Comparison of ENCODE assay signal across 14 cellular contexts in the genomic region with DNA sequence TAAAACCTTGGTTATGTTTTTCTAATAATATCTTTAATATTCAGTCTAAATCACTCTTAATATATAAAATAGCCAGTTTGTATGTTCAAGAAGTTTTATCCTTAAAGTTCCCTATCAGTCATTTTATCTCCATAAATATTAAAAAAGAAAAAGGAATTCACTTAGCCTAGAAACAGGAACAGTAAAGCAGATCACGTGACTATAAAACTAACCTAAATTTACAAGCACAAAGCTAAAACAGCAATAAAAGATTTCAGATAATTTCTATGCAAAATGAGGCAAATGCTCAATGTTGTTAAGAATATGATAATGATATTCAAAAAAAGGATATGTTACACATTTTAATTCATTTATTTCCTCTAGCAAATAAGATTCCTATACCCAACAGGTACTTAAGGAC. TPM values are rescaled to one million over a fixed set of nuclear protein-coding genes. Genes with fewer than 3 reads are reported as not detected.
"Had no signal": no experiment of that assay in that cellular context is flagged by ENCODE, and none has a peak within 500 bp of the region (broad histone marks: within the 10 kb centered on the region; RNA-seq: fewer than 3 reads in every experiment).

No MANE protein-coding gene starts in this region.

- H3K4me1 Mint-ChIP-seq: activated B cell treated with CpG ODN at 0.5 μM for 24 hours had no signal

- H3K4me3 Mint-ChIP-seq: activated B cell treated with CpG ODN at 0.5 μM for 24 hours; activated CD4-positive, alpha-beta T cell treated with anti-CD3 and anti-CD28 coated beads, Interleukin-2, amount 10 ng/mL, durations not matched to agents 7 days and 5 days; activated naive CD8-positive, alpha-beta T cell; dendritic cell treated with granulocyte-macrophage colony-stimulating factor and Interleukin-4, amounts not matched to agents 40 ng/mL and 50 ng/mL, for 4 days had no signal

- H3K27me3 Mint-ChIP-seq: activated B cell treated with CpG ODN at 0.5 μM for 24 hours; activated CD4-positive, alpha-beta T cell treated with anti-CD3 and anti-CD28 coated beads, Interleukin-2, amount 10 ng/mL, durations not matched to agents 7 days and 5 days; activated naive CD8-positive, alpha-beta T cell had no signal

- H3K27ac Mint-ChIP-seq: activated B cell treated with CpG ODN at 0.5 μM for 24 hours; activated CD4-positive, alpha-beta T cell treated with anti-CD3 and anti-CD28 coated beads, Interleukin-2, amount 10 ng/mL, durations not matched to agents 7 days and 5 days; activated naive CD8-positive, alpha-beta T cell; dendritic cell treated with granulocyte-macrophage colony-stimulating factor and Interleukin-4, amounts not matched to agents 40 ng/mL and 50 ng/mL, for 4 days had no signal

- H3K27me3 ChIP-seq: gastrocnemius medialis, heart left ventricle, spleen had no signal

- H3K9me3 ChIP-seq: gastrocnemius medialis, heart left ventricle, spleen had no signal

- ATAC-seq: gastrocnemius medialis, heart left ventricle, sciatic nerve had no signal

- H3K36me3 Mint-ChIP-seq: activated naive CD8-positive, alpha-beta T cell had no signal

- DNase-seq: activated B cell treated with CpG ODN at 0.5 μM for 24 hours; activated CD4-positive, alpha-beta T cell treated with anti-CD3 and anti-CD28 coated beads, Interleukin-2, amount 10 ng/mL, durations not matched to agents 7 days and 5 days; anterior cingulate cortex; cerebellar nuclear complex; effector memory CD4-positive, alpha-beta T cell; gastrocnemius medialis; heart left ventricle; SIG-M5; spleen had no signal

- H3K9me3 Mint-ChIP-seq: activated B cell treated with CpG ODN at 0.5 μM for 24 hours; activated CD4-positive, alpha-beta T cell treated with anti-CD3 and anti-CD28 coated beads, Interleukin-2, amount 10 ng/mL, durations not matched to agents 7 days and 5 days; dendritic cell treated with granulocyte-macrophage colony-stimulating factor and Interleukin-4, amounts not matched to agents 40 ng/mL and 50 ng/mL, for 4 days had no signal

- H3K27ac ChIP-seq: epithelial cell of prostate, gastrocnemius medialis had no signal

- H3K36me3 ChIP-seq: gastrocnemius medialis, heart left ventricle, spleen had no signal

- H3K4me3 ChIP-seq: gastrocnemius medialis, heart left ventricle, spleen had no signal

RNA-seq across cellular contexts. Expression of gene TNIP3, which starts 57.1 kb away (rescaled TPM):
- total RNA-seq: activated B cell treated with CpG ODN at 0.5 μM for 24 hours, gastrocnemius medialis, lower leg skin had no signal
